In the genomic region with DNA sequence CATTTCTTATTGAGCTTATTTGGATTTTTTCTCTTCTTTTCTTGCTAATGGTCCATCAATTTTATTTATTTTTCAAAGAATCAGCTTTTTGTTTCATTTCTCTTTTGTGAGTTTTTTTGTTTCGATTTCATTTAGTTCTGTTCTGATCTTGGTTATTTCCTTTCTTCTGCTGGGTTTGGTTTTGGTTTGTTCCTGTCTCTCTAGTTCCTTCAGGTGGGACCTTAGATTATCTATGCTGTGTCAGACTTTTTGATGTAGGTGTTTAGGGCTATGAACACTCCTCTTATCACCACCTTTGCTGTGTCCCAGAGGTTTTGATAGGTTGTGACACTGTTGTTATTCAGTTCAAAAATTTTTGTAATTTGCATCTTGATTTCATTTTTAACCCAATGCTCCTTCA, we compare ENCODE assay signal across 1 cellular context.
TF ChIP-seq lines count a peak whose summit lies in the region.

No MANE protein-coding gene starts in this region.

TF ChIP-seq in GM12878, 131 proteins besides CTCF, POLR2A, EP300 and RAD21 (continued from another document):
- TF ChIP-seq BHLHE40 (IDR thresholded peaks at IDR 0.05; ENCODE audit: borderline replicate concordance in 1 of 2, low read depth in 2 of 2, low read length in 1 of 2) (no peak), EZH2 (IDR thresholded peaks at IDR 0.05; ENCODE audit: borderline replicate concordance, control insufficient read depth, low read depth, low read length) (no peak), MEF2A (IDR thresholded peaks at IDR 0.05; ENCODE audit: insufficient read depth, low read depth, low read length) (no peak), NKRF (conservative IDR thresholded peaks at IDR 0.05) (no peak), SRF (IDR thresholded peaks at IDR 0.05; ENCODE audit: low read depth in 2 of 2, low read length in 2 of 2) (no peak), IKZF1 (conservative IDR thresholded peaks at IDR 0.05) (no peak), ZSCAN29 (IDR thresholded peaks at IDR 0.05) (no peak), ETV6 (conservative IDR thresholded peaks at IDR 0.05 in 1 of 2, IDR thresholded peaks at IDR 0.05 in 1 of 2; ENCODE audit: borderline replicate concordance in 1 of 2, low read depth in 1 of 2) (no peak), SMAD1 (IDR thresholded peaks at IDR 0.05; ENCODE audit: low read depth, partially characterized antibody) (no peak)
- TF ChIP-seq, protein P1, sequence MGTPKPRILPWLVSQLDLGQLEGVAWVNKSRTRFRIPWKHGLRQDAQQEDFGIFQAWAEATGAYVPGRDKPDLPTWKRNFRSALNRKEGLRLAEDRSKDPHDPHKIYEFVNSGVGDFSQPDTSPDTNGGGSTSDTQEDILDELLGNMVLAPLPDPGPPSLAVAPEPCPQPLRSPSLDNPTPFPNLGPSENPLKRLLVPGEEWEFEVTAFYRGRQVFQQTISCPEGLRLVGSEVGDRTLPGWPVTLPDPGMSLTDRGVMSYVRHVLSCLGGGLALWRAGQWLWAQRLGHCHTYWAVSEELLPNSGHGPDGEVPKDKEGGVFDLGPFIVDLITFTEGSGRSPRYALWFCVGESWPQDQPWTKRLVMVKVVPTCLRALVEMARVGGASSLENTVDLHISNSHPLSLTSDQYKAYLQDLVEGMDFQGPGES (IDR thresholded peaks at IDR 0.05): no peak
- TF ChIP-seq, protein P2, sequence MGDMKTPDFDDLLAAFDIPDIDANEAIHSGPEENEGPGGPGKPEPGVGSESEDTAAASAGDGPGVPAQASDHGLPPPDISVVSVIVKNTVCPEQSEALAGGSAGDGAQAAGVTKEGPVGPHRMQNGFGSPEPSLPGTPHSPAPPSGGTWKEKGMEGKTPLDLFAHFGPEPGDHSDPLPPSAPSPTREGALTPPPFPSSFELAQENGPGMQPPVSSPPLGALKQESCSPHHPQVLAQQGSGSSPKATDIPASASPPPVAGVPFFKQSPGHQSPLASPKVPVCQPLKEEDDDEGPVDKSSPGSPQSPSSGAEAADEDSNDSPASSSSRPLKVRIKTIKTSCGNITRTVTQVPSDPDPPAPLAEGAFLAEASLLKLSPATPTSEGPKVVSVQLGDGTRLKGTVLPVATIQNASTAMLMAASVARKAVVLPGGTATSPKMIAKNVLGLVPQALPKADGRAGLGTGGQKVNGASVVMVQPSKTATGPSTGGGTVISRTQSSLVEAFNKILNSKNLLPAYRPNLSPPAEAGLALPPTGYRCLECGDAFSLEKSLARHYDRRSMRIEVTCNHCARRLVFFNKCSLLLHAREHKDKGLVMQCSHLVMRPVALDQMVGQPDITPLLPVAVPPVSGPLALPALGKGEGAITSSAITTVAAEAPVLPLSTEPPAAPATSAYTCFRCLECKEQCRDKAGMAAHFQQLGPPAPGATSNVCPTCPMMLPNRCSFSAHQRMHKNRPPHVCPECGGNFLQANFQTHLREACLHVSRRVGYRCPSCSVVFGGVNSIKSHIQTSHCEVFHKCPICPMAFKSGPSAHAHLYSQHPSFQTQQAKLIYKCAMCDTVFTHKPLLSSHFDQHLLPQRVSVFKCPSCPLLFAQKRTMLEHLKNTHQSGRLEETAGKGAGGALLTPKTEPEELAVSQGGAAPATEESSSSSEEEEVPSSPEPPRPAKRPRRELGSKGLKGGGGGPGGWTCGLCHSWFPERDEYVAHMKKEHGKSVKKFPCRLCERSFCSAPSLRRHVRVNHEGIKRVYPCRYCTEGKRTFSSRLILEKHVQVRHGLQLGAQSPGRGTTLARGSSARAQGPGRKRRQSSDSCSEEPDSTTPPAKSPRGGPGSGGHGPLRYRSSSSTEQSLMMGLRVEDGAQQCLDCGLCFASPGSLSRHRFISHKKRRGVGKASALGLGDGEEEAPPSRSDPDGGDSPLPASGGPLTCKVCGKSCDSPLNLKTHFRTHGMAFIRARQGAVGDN (IDR thresholded peaks at IDR 0.05): no peak
